38 cellular contexts compared by ENCODE assay signal in genomic region chr20:33306228-33306627, GRCh38. TPM values are rescaled to one million over a fixed set of nuclear protein-coding genes. Genes with fewer than 3 reads are reported as not detected.
"Had no signal": no experiment of that assay in that cellular context is flagged by ENCODE, and none has a peak within 500 bp of the region (broad histone marks: within the 10 kb centered on the region; RNA-seq: fewer than 3 reads in every experiment).

No MANE protein-coding gene starts in this region.

- H3K4me1 ChIP-seq: adrenal gland, ascending aorta, breast epithelium, colonic mucosa, esophagus squamous epithelium, gastroesophageal sphincter had no signal

- H3K9me3 ChIP-seq: adrenal gland, ascending aorta, breast epithelium, colonic mucosa, esophagus squamous epithelium, gastroesophageal sphincter had no signal

- H3K36me3 ChIP-seq: adrenal gland, ascending aorta, breast epithelium, cardiac muscle cell, colonic mucosa, esophagus squamous epithelium, gastroesophageal sphincter had no signal

- H3K27ac ChIP-seq: adrenal gland, ascending aorta, breast epithelium, cardiac muscle cell, colonic mucosa, epithelial cell of prostate, esophagus squamous epithelium, gastroesophageal sphincter had no signal

- H3K27me3 ChIP-seq: adrenal gland, ascending aorta, breast epithelium, cardiac muscle cell, colonic mucosa had no signal

- DNase-seq: activated CD4-positive, alpha-beta memory T cell treated with anti-CD3 and anti-CD28 coated beads for 36 hours; activated CD4-positive, alpha-beta T cell treated with anti-CD3 and anti-CD28 coated beads for 36 hours; activated CD4-positive, alpha-beta T cell treated with anti-CD3 and anti-CD28 coated beads, Interleukin-2, amount 10 ng/mL, durations not matched to agents 24 days and 14 days; activated CD4-positive, CD25-positive, alpha-beta regulatory T cell; activated CD4-positive, CD25-positive, alpha-beta regulatory T cell treated with anti-CD3 and anti-CD28 coated beads, Interleukin-2, amount 50 U/mL, for 72 hours; activated CD8-positive, alpha-beta memory T cell treated with anti-CD3 and anti-CD28 coated beads, Interleukin-2, amount 10 ng/mL, durations not matched to agents 7 days and 5 days; activated CD8-positive, alpha-beta memory T cell treated with anti-CD3 and anti-CD28 coated beads, Interleukin-2, amount 50 U/mL, for 4 hours; activated CD8-positive, alpha-beta T cell treated with anti-CD3 and anti-CD28 coated beads, Interleukin-2, amount 10 ng/mL, durations not matched to agents 7 days and 5 days; activated effector memory CD4-positive, alpha-beta T cell treated with anti-CD3 and anti-CD28 coated beads, Interleukin-2, amount 50 U/mL, for 16 hours; activated naive CD4-positive, alpha-beta T cell treated with anti-CD3 and anti-CD28 coated beads for 36 hours; activated naive CD8-positive, alpha-beta T cell treated with anti-CD3 and anti-CD28 coated beads for 36 hours; activated naive CD8-positive, alpha-beta T cell treated with anti-CD3 and anti-CD28 coated beads, Interleukin-2, amount 50 U/mL, for 24 hours; activated T-cell treated with anti-CD3 and anti-CD28 coated beads, Interleukin-2, amount 50 U/mL, for 1 hour; activated T-cell treated with anti-CD3 and anti-CD28 coated beads, Interleukin-2, amount 50 U/mL, for 48 hours; adrenal gland; central memory CD4-positive, alpha-beta T cell; cerebellar nuclear complex; colonic mucosa; effector CD8-positive, alpha-beta T cell; esophagus squamous epithelium; T-helper 2 cell had no signal

- ATAC-seq: activated CD4-positive, alpha-beta T cell treated with anti-CD3 and anti-CD28 coated beads for 36 hours; activated CD8-positive, alpha-beta memory T cell treated with anti-CD3 and anti-CD28 coated beads, Interleukin-2, amount 10 ng/mL, durations not matched to agents 7 days and 5 days; activated CD8-positive, alpha-beta T cell treated with anti-CD3 and anti-CD28 coated beads, Interleukin-2, amount 10 ng/mL, durations not matched to agents 7 days and 5 days; activated naive CD8-positive, alpha-beta T cell treated with anti-CD3 and anti-CD28 coated beads, Interleukin-2, amount 50 U/mL, for 24 hours; gastroesophageal sphincter had no signal

- H3K9me3 Mint-ChIP-seq: activated CD4-positive, alpha-beta memory T cell treated with anti-CD3 and anti-CD28 coated beads for 36 hours; activated CD4-positive, alpha-beta T cell treated with anti-CD3 and anti-CD28 coated beads, Interleukin-2, amount 10 ng/mL, durations not matched to agents 24 days and 14 days; activated naive CD4-positive, alpha-beta T cell treated with anti-CD3 and anti-CD28 coated beads for 36 hours; activated naive CD4-positive, alpha-beta T cell treated with anti-CD3 and anti-CD28 coated beads, Interleukin-2, amount 50 U/mL, for 24 hours; activated naive CD8-positive, alpha-beta T cell treated with anti-CD3 and anti-CD28 coated beads for 36 hours; activated naive CD8-positive, alpha-beta T cell treated with anti-CD3 and anti-CD28 coated beads, Interleukin-2, amount 50 U/mL, for 24 hours; activated T-helper 1 cell treated with anti-CD3 and anti-CD28 coated beads, Interleukin-12 subunit alpha, Interleukin-12 subunit beta, Interleukin-2, Interleukin-4 antibody, amounts not matched to agents 30 ng/mL and 10 ng/mL and 1 ng/mL, durations not matched to agents 14 hours and 24 hours and 36 hours; activated T-helper 2 cell treated with anti-CD3 and anti-CD28 coated beads, Interferon-gamma antibody, Interleukin-2, Interleukin-4, amounts not matched to agents 10 μg/mL and 5 μg/mL and 100 μg/mL, durations not matched to agents 14 hours and 24 hours and 36 hours had no signal

- H3K4me3 Mint-ChIP-seq: activated CD4-positive, alpha-beta memory T cell treated with anti-CD3 and anti-CD28 coated beads for 36 hours; activated CD4-positive, alpha-beta T cell treated with anti-CD3 and anti-CD28 coated beads for 36 hours; activated CD4-positive, alpha-beta T cell treated with anti-CD3 and anti-CD28 coated beads, Interleukin-2, amount 10 ng/mL, durations not matched to agents 24 days and 14 days; activated CD8-positive, alpha-beta memory T cell treated with anti-CD3 and anti-CD28 coated beads, Interleukin-2, amount 10 ng/mL, durations not matched to agents 7 days and 5 days; activated CD8-positive, alpha-beta T cell treated with anti-CD3 and anti-CD28 coated beads, Interleukin-2, amount 10 ng/mL, durations not matched to agents 7 days and 5 days; activated naive CD4-positive, alpha-beta T cell treated with anti-CD3 and anti-CD28 coated beads for 36 hours; activated naive CD4-positive, alpha-beta T cell treated with anti-CD3 and anti-CD28 coated beads, Interleukin-2, amount 50 U/mL, for 24 hours; activated naive CD8-positive, alpha-beta T cell treated with anti-CD3 and anti-CD28 coated beads for 36 hours; activated naive CD8-positive, alpha-beta T cell treated with anti-CD3 and anti-CD28 coated beads, Interleukin-2, amount 50 U/mL, for 24 hours; activated T-helper 1 cell treated with anti-CD3 and anti-CD28 coated beads, Interleukin-12 subunit alpha, Interleukin-12 subunit beta, Interleukin-2, Interleukin-4 antibody, amounts not matched to agents 30 ng/mL and 10 ng/mL and 1 ng/mL, durations not matched to agents 14 hours and 24 hours and 36 hours; brain had no signal

- FAIRE-seq: endometrium, endothelial cell of umbilical vein had no signal

- H3K4me3 ChIP-seq: adrenal gland, ascending aorta, breast epithelium, cardiac muscle cell, colonic mucosa, esophagus squamous epithelium, gastroesophageal sphincter had no signal

- H3K27me3 Mint-ChIP-seq: activated CD4-positive, alpha-beta T cell treated with anti-CD3 and anti-CD28 coated beads for 36 hours; activated CD4-positive, alpha-beta T cell treated with anti-CD3 and anti-CD28 coated beads, Interleukin-2, amount 10 ng/mL, durations not matched to agents 24 days and 14 days; activated CD8-positive, alpha-beta memory T cell treated with anti-CD3 and anti-CD28 coated beads, Interleukin-2, amount 10 ng/mL, durations not matched to agents 7 days and 5 days; activated naive CD4-positive, alpha-beta T cell treated with anti-CD3 and anti-CD28 coated beads, Interleukin-2, amount 50 U/mL, for 24 hours; activated naive CD8-positive, alpha-beta T cell treated with anti-CD3 and anti-CD28 coated beads for 36 hours; activated naive CD8-positive, alpha-beta T cell treated with anti-CD3 and anti-CD28 coated beads, Interleukin-2, amount 50 U/mL, for 24 hours had no signal

- H3K36me3 Mint-ChIP-seq: activated CD4-positive, alpha-beta memory T cell treated with anti-CD3 and anti-CD28 coated beads for 36 hours; activated CD8-positive, alpha-beta memory T cell treated with anti-CD3 and anti-CD28 coated beads, Interleukin-2, amount 10 ng/mL, durations not matched to agents 7 days and 5 days; activated naive CD4-positive, alpha-beta T cell treated with anti-CD3 and anti-CD28 coated beads, Interleukin-2, amount 50 U/mL, for 24 hours; activated naive CD8-positive, alpha-beta T cell treated with anti-CD3 and anti-CD28 coated beads for 36 hours; brain had no signal

- H3K4me1 Mint-ChIP-seq: activated CD4-positive, alpha-beta T cell treated with anti-CD3 and anti-CD28 coated beads for 36 hours; activated CD4-positive, alpha-beta T cell treated with anti-CD3 and anti-CD28 coated beads, Interleukin-2, amount 10 ng/mL, durations not matched to agents 24 days and 14 days; activated CD8-positive, alpha-beta memory T cell treated with anti-CD3 and anti-CD28 coated beads, Interleukin-2, amount 10 ng/mL, durations not matched to agents 7 days and 5 days; activated naive CD4-positive, alpha-beta T cell treated with anti-CD3 and anti-CD28 coated beads, Interleukin-2, amount 50 U/mL, for 24 hours; activated naive CD8-positive, alpha-beta T cell treated with anti-CD3 and anti-CD28 coated beads for 36 hours; activated naive CD8-positive, alpha-beta T cell treated with anti-CD3 and anti-CD28 coated beads, Interleukin-2, amount 50 U/mL, for 24 hours; brain had no signal

- H3K27ac Mint-ChIP-seq: activated CD4-positive, alpha-beta memory T cell treated with anti-CD3 and anti-CD28 coated beads for 36 hours; activated CD4-positive, alpha-beta T cell treated with anti-CD3 and anti-CD28 coated beads for 36 hours; activated CD4-positive, alpha-beta T cell treated with anti-CD3 and anti-CD28 coated beads, Interleukin-2, amount 10 ng/mL, durations not matched to agents 24 days and 14 days; activated CD8-positive, alpha-beta memory T cell treated with anti-CD3 and anti-CD28 coated beads, Interleukin-2, amount 10 ng/mL, durations not matched to agents 7 days and 5 days; activated CD8-positive, alpha-beta T cell treated with anti-CD3 and anti-CD28 coated beads, Interleukin-2, amount 10 ng/mL, durations not matched to agents 7 days and 5 days; activated naive CD4-positive, alpha-beta T cell treated with anti-CD3 and anti-CD28 coated beads for 36 hours; activated naive CD4-positive, alpha-beta T cell treated with anti-CD3 and anti-CD28 coated beads, Interleukin-2, amount 50 U/mL, for 24 hours; activated naive CD8-positive, alpha-beta T cell treated with anti-CD3 and anti-CD28 coated beads for 36 hours; activated naive CD8-positive, alpha-beta T cell treated with anti-CD3 and anti-CD28 coated beads, Interleukin-2, amount 50 U/mL, for 24 hours; activated T-helper 1 cell treated with anti-CD3 and anti-CD28 coated beads, Interleukin-12 subunit alpha, Interleukin-12 subunit beta, Interleukin-2, Interleukin-4 antibody, amounts not matched to agents 30 ng/mL and 10 ng/mL and 1 ng/mL, durations not matched to agents 14 hours and 24 hours and 36 hours; activated T-helper 2 cell treated with anti-CD3 and anti-CD28 coated beads, Interferon-gamma antibody, Interleukin-2, Interleukin-4, amounts not matched to agents 10 μg/mL and 5 μg/mL and 100 μg/mL, durations not matched to agents 14 hours and 24 hours and 36 hours had no signal

RNA-seq across cellular contexts. Expression of gene BPIFB1, which starts 23.2 kb away (rescaled TPM):
- total RNA-seq: activated CD4-positive, alpha-beta memory T cell treated with anti-CD3 and anti-CD28 coated beads for 36 hours; activated CD4-positive, alpha-beta T cell treated with anti-CD3 and anti-CD28 coated beads for 36 hours; activated CD4-positive, alpha-beta T cell treated with anti-CD3 and anti-CD28 coated beads, Interleukin-2, amount 10 ng/mL, durations not matched to agents 24 days and 14 days; activated CD8-positive, alpha-beta memory T cell treated with anti-CD3 and anti-CD28 coated beads for 36 hours; activated CD8-positive, alpha-beta memory T cell treated with anti-CD3 and anti-CD28 coated beads, Interleukin-2, amount 10 ng/mL, durations not matched to agents 7 days and 5 days; activated CD8-positive, alpha-beta T cell treated with anti-CD3 and anti-CD28 coated beads, Interleukin-2, amount 10 ng/mL, durations not matched to agents 7 days and 5 days; activated naive CD4-positive, alpha-beta T cell treated with anti-CD3 and anti-CD28 coated beads for 36 hours; activated naive CD8-positive, alpha-beta T cell treated with anti-CD3 and anti-CD28 coated beads for 36 hours; activated T-helper 1 cell treated with anti-CD3 and anti-CD28 coated beads, Interleukin-12 subunit alpha, Interleukin-12 subunit beta, Interleukin-2, Interleukin-4 antibody, amounts not matched to agents 30 ng/mL and 10 ng/mL and 1 ng/mL, durations not matched to agents 14 hours and 24 hours and 36 hours; activated T-helper 2 cell treated with anti-CD3 and anti-CD28 coated beads, Interferon-gamma antibody, Interleukin-2, Interleukin-4, amounts not matched to agents 10 μg/mL and 5 μg/mL and 100 μg/mL, durations not matched to agents 14 hours and 24 hours and 36 hours; ascending aorta; cardiac muscle cell; dermis microvascular lymphatic vessel endothelial cell; endothelial cell of umbilical vein; fibroblast of lung; fibroblast of villous mesenchyme; glomerular endothelial cell; T-helper 1 cell treated with Interleukin-12 subunit alpha and Interleukin-12 subunit beta and Interleukin-4 antibody, amounts not matched to agents 30 ng/mL and 1 ng/mL, for 36 hours had no signal
- polyA plus RNA-seq: cardiac muscle cell, endothelial cell of umbilical vein, fibroblast of lung had no signal
